Comparison of ENCODE assay signal across 28 cellular contexts in genomic region chr12:66059670-66060069, GRCh38.
"Had no signal": no experiment of that assay in that cellular context is flagged by ENCODE, and none has a peak within 500 bp of the region (broad histone marks: within the 10 kb centered on the region; RNA-seq: fewer than 3 reads in every experiment).

No MANE protein-coding gene starts in this region.

- H3K4me1 Mint-ChIP-seq: activated CD4-positive, alpha-beta T cell treated with anti-CD3 and anti-CD28 coated beads, Interleukin-2, amount 10 ng/mL, durations not matched to agents 7 days and 5 days; activated CD8-positive, alpha-beta memory T cell treated with anti-CD3 and anti-CD28 coated beads, Interleukin-2, amount 10 ng/mL, durations not matched to agents 7 days and 5 days; activated naive CD4-positive, alpha-beta T cell treated with anti-CD3 and anti-CD28 coated beads, Interleukin-2, amount 50 U/mL, for 24 hours; naive B cell; stimulated activated memory B cell treated with anti-CD40 and anti-IgM and Interleukin-4, amounts not matched to agents 10 μg/mL and 1 μg/mL and 100 μg/mL, for 72 hours had no signal

- H3K4me3 ChIP-seq: gastrocnemius medialis, smooth muscle cell, stomach, suprapubic skin, transverse colon, uterus had no signal

- H3K36me3 Mint-ChIP-seq: activated CD8-positive, alpha-beta memory T cell treated with anti-CD3 and anti-CD28 coated beads, Interleukin-2, amount 10 ng/mL, durations not matched to agents 7 days and 5 days; activated naive CD4-positive, alpha-beta T cell treated with anti-CD3 and anti-CD28 coated beads, Interleukin-2, amount 50 U/mL, for 24 hours; brain; naive B cell; stimulated activated memory B cell treated with anti-CD40 and anti-IgM and Interleukin-4, amounts not matched to agents 10 μg/mL and 1 μg/mL and 100 μg/mL, for 72 hours had no signal

- H3K27ac ChIP-seq: gastrocnemius medialis, stomach, suprapubic skin, transverse colon, uterus, WERI-Rb-1 had no signal

- DNase-seq: activated CD4-positive, alpha-beta T cell treated with anti-CD3 and anti-CD28 coated beads, Interleukin-2, amount 10 ng/mL, durations not matched to agents 7 days and 5 days; activated CD4-positive, CD25-positive, alpha-beta regulatory T cell treated with anti-CD3 and anti-CD28 coated beads, Interleukin-2, amount 50 U/mL, for 72 hours; activated CD8-positive, alpha-beta memory T cell treated with anti-CD3 and anti-CD28 coated beads, Interleukin-2, amount 10 ng/mL, durations not matched to agents 7 days and 5 days; activated CD8-positive, alpha-beta T cell treated with anti-CD3 and anti-CD28 coated beads for 36 hours; activated gamma-delta T cell; activated T-cell treated with anti-CD3 and anti-CD28 coated beads for 4 hours; anterior cingulate cortex; caudate nucleus; dermis blood vessel endothelial cell; effector CD8-positive, alpha-beta T cell; gastrocnemius medialis; head of caudate nucleus; left ventricle myocardium superior; mammary epithelial cell; naive B cell; nucleus accumbens; stimulated activated CD4-positive, alpha-beta T cell treated with anti-CD3 and anti-CD28 coated beads, Interleukin-15, amount 100 ng/mL, for 24 hours; stomach; transverse colon; uterus; WERI-Rb-1 had no signal

- H3K4me3 Mint-ChIP-seq: activated CD4-positive, alpha-beta T cell treated with anti-CD3 and anti-CD28 coated beads, Interleukin-2, amount 10 ng/mL, durations not matched to agents 7 days and 5 days; activated CD8-positive, alpha-beta memory T cell treated with anti-CD3 and anti-CD28 coated beads, Interleukin-2, amount 10 ng/mL, durations not matched to agents 7 days and 5 days; activated CD8-positive, alpha-beta T cell treated with anti-CD3 and anti-CD28 coated beads for 36 hours; activated naive CD4-positive, alpha-beta T cell treated with anti-CD3 and anti-CD28 coated beads, Interleukin-2, amount 50 U/mL, for 24 hours; activated T-helper 1 cell treated with anti-CD3 and anti-CD28 coated beads, Interleukin-12 subunit alpha, Interleukin-12 subunit beta, Interleukin-2, Interleukin-4 antibody, amounts not matched to agents 30 ng/mL and 10 ng/mL and 1 ng/mL, durations not matched to agents 14 hours and 24 hours and 36 hours; naive B cell; stimulated activated memory B cell treated with anti-CD40 and anti-IgM and Interleukin-4, amounts not matched to agents 10 μg/mL and 1 μg/mL and 100 μg/mL, for 72 hours had no signal

- H3K9me3 Mint-ChIP-seq: activated CD4-positive, alpha-beta T cell treated with anti-CD3 and anti-CD28 coated beads, Interleukin-2, amount 10 ng/mL, durations not matched to agents 7 days and 5 days; activated CD8-positive, alpha-beta T cell treated with anti-CD3 and anti-CD28 coated beads for 36 hours; activated naive CD4-positive, alpha-beta T cell treated with anti-CD3 and anti-CD28 coated beads, Interleukin-2, amount 50 U/mL, for 24 hours; activated T-helper 1 cell treated with anti-CD3 and anti-CD28 coated beads, Interleukin-12 subunit alpha, Interleukin-12 subunit beta, Interleukin-2, Interleukin-4 antibody, amounts not matched to agents 30 ng/mL and 10 ng/mL and 1 ng/mL, durations not matched to agents 14 hours and 24 hours and 36 hours; brain; naive B cell; stimulated activated memory B cell treated with anti-CD40 and anti-IgM and Interleukin-4, amounts not matched to agents 10 μg/mL and 1 μg/mL and 100 μg/mL, for 72 hours had no signal

- H3K4me2 ChIP-seq: smooth muscle cell had no signal

- H3K4me1 ChIP-seq: gastrocnemius medialis, stomach, suprapubic skin, uterus had no signal

- ATAC-seq: activated CD8-positive, alpha-beta memory T cell treated with anti-CD3 and anti-CD28 coated beads, Interleukin-2, amount 10 ng/mL, durations not matched to agents 7 days and 5 days; activated CD8-positive, alpha-beta T cell treated with anti-CD3 and anti-CD28 coated beads for 36 hours; gastrocnemius medialis; left ventricle myocardium superior; sciatic nerve; stimulated activated memory B cell treated with anti-CD40 and anti-IgM and Interleukin-4, amounts not matched to agents 10 μg/mL and 1 μg/mL and 100 μg/mL, for 72 hours had no signal

- H3K27me3 ChIP-seq: gastrocnemius medialis, uterus had no signal

- H3K9me3 ChIP-seq: gastrocnemius medialis, stomach, suprapubic skin, transverse colon, uterus had no signal

- H3K27ac Mint-ChIP-seq: activated CD4-positive, alpha-beta T cell treated with anti-CD3 and anti-CD28 coated beads, Interleukin-2, amount 10 ng/mL, durations not matched to agents 7 days and 5 days; activated CD8-positive, alpha-beta memory T cell treated with anti-CD3 and anti-CD28 coated beads, Interleukin-2, amount 10 ng/mL, durations not matched to agents 7 days and 5 days; activated CD8-positive, alpha-beta T cell treated with anti-CD3 and anti-CD28 coated beads for 36 hours; activated naive CD4-positive, alpha-beta T cell treated with anti-CD3 and anti-CD28 coated beads, Interleukin-2, amount 50 U/mL, for 24 hours; activated T-helper 1 cell treated with anti-CD3 and anti-CD28 coated beads, Interleukin-12 subunit alpha, Interleukin-12 subunit beta, Interleukin-2, Interleukin-4 antibody, amounts not matched to agents 30 ng/mL and 10 ng/mL and 1 ng/mL, durations not matched to agents 14 hours and 24 hours and 36 hours; naive B cell; stimulated activated memory B cell treated with anti-CD40 and anti-IgM and Interleukin-4, amounts not matched to agents 10 μg/mL and 1 μg/mL and 100 μg/mL, for 72 hours had no signal

- H3K36me3 ChIP-seq: gastrocnemius medialis, stomach, suprapubic skin, transverse colon, uterus, WERI-Rb-1 had no signal
